1 cellular context compared by ENCODE assay signal in genomic region chr16:22183901-22184614, GRCh38.
TF ChIP-seq lines count a peak whose summit lies in the region.

No MANE protein-coding gene starts in this region.

TF ChIP-seq in H1, 55 proteins besides CTCF, POLR2A, EP300 and RAD21:
- no peak for TF ChIP-seq TAF7 (optimal IDR thresholded peaks at IDR 0.05; ENCODE audit: borderline replicate concordance, low read depth, low read length)
- TF ChIP-seq EGR1 (IDR thresholded peaks at IDR 0.05; ENCODE audit: borderline replicate concordance, low read depth, low read length) = no peak
- TF ChIP-seq, protein P1, sequence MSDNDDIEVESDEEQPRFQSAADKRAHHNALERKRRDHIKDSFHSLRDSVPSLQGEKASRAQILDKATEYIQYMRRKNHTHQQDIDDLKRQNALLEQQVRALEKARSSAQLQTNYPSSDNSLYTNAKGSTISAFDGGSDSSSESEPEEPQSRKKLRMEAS (IDR thresholded peaks at IDR 0.05) = no peak
- no peak for TF ChIP-seq CEBPB (IDR thresholded peaks at IDR 0.05; ENCODE audit: low read depth, low read length)
- no peak for TF ChIP-seq SP4 (IDR thresholded peaks at IDR 0.05; ENCODE audit: low read length)
- no peak for TF ChIP-seq CREB1 (IDR thresholded peaks at IDR 0.05)
- TF ChIP-seq POLR2AphosphoS5 (IDR thresholded peaks at IDR 0.05; ENCODE audit: low read depth, low read length) = no peak
- TF ChIP-seq RNF2 (IDR thresholded peaks at IDR 0.05; ENCODE audit: borderline replicate concordance, low read depth, low read length, missing control alignments, poor library complexity, severe bottlenecking) = no peak
- TF ChIP-seq POU5F1 (IDR thresholded peaks at IDR 0.05; ENCODE audit: low read depth, low read length) = no peak
- TF ChIP-seq SAP30 (IDR thresholded peaks at IDR 0.05; ENCODE audit: insufficient read depth, insufficient replicate concordance, low read length) = no peak
- no peak for TF ChIP-seq CBX5 (IDR thresholded peaks at IDR 0.05; ENCODE audit: low read depth, low read length)
- no peak for TF ChIP-seq SRF (IDR thresholded peaks at IDR 0.05; ENCODE audit: low read depth, low read length)
- TF ChIP-seq, protein P2, sequence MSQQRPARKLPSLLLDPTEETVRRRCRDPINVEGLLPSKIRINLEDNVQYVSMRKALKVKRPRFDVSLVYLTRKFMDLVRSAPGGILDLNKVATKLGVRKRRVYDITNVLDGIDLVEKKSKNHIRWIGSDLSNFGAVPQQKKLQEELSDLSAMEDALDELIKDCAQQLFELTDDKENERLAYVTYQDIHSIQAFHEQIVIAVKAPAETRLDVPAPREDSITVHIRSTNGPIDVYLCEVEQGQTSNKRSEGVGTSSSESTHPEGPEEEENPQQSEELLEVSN (IDR thresholded peaks at IDR 0.05) = no peak
- TF ChIP-seq SIX5 (IDR thresholded peaks at IDR 0.05; ENCODE audit: low read depth, low read length) = no peak
